Comparison of ENCODE assay signal across 1 cellular context in genomic region chr19:8475005-8475404, GRCh38.
TF ChIP-seq lines count a peak whose summit lies in the region.

No MANE protein-coding gene starts in this region.

TF ChIP-seq in GM23338, 12 proteins besides CTCF, POLR2A, EP300 and RAD21 (continued from another document):
- TF ChIP-seq ETS1 (IDR thresholded peaks at IDR 0.05) = no peak
- TF ChIP-seq ZNF331 (CRISPR knock-in tag; IDR thresholded peaks at IDR 0.05; ENCODE audit: low read depth) = no peak
- TF ChIP-seq STAT1 (IDR thresholded peaks at IDR 0.05; ENCODE audit: unreplicated experiment) = no peak
- no peak for TF ChIP-seq CREB1 (CRISPR knock-in tag; IDR thresholded peaks at IDR 0.05; ENCODE audit: low read depth)
- no peak for TF ChIP-seq NANOG (IDR thresholded peaks at IDR 0.05; ENCODE audit: borderline replicate concordance)
TF ChIP-seq in GM23338: peak in this region for 0.
